8 cellular contexts compared by ENCODE assay signal in genomic region chr16:10964039-10964890, GRCh38. TPM values are rescaled to one million over a fixed set of nuclear protein-coding genes. Genes with fewer than 3 reads are reported as not detected.
DNase-seq lines count a peak whose midpoint lies in the region; ATAC-seq and TF ChIP-seq lines count a peak whose summit lies in the region.

No MANE protein-coding gene starts in this region.

- H3K36me3 ChIP-seq in HEK293 (ENCODE audit: control insufficient read depth in 2 of 2, insufficient read depth in 1 of 2, low read length in 2 of 2) (peaks cover 0 to 52% of the 10 kb centered on the region in 2 experiments; a peak in 2 of 3 replicates), right atrium auricular region (peaks cover 14% of the 10 kb centered on the region), sigmoid colon (peaks cover 0 to 15% (median 10%) of the 10 kb centered on the region in 4 donors)

- TF ChIP-seq CTCF in HEK293 (tag by site-specific recombination; IDR thresholded peaks at IDR 0.05) (peak; percentile 84), right atrium auricular region (IDR thresholded peaks at IDR 0.05) (peak; percentile 94 to 96), sigmoid colon (IDR thresholded peaks at IDR 0.05) (peak; percentile 91 to 95 (median 94))

- no peaks in the 10 kb centered on the region for H3K27me3 ChIP-seq in right atrium auricular region
- no peaks in the 10 kb centered on the region for H3K27me3 ChIP-seq in sigmoid colon

- no peak for TF ChIP-seq POLR2A in sigmoid colon (IDR thresholded peaks at IDR 0.05)

- DNase-seq in DMS53 treated with DMSO at 0.1 percent for 48 hours (lab: John Stamatoyannopoulos, UW; ENCODE audit: unreplicated experiment) (peak; percentile 61), NCI-H1694 (lab: John Stamatoyannopoulos, UW) (peak; percentile 62), T-helper 22 cell (ENCODE audit: low read depth) (peak; percentile 67), amniotic stem cell (lab: John Stamatoyannopoulos, UW) (peak; percentile 67), right atrium auricular region (ENCODE audit: low spot score) (peak; percentile 85), sigmoid colon (peak; percentile 89)

- no peak overlapping the region for H3K27ac ChIP-seq in HEK293 (ENCODE audit: extremely low read depth, low read depth, low read length)
- H3K27ac ChIP-seq in right atrium auricular region, result peak overlapping the region; percentile 22 to 55
- peak overlapping the region; percentile 10 to 71 (median 37) for H3K27ac ChIP-seq in sigmoid colon

- ATAC-seq in GM21381 (IDR thresholded peaks at IDR 0.05; ENCODE audit: unreplicated experiment), result no peak

- H3K4me1 ChIP-seq in HEK293 (ENCODE audit: control insufficient read depth, insufficient read depth, low read length), result no peaks in the 10 kb centered on the region
- peaks cover 0 to 24% of the 10 kb centered on the region in 2 donors for H3K4me1 ChIP-seq in right atrium auricular region
- peaks cover 0 to 25% (median 17%) of the 10 kb centered on the region in 4 donors for H3K4me1 ChIP-seq in sigmoid colon

- intact Hi-C loops in sigmoid colon (cut with DNase I), result loop anchor here (1.0 to 10.0 kb wide), 3 partner anchors 392 to 831 kb away; partner anchors contain the start of genes SNN and ZC3H7A

- 34 to 39% methylated on average over 20 of the region's 20 CpGs for WGBS in sigmoid colon, 2 donors

- no peaks in the 10 kb centered on the region for H3K9me3 ChIP-seq in HEK293 (ENCODE audit: control insufficient read depth, insufficient read depth, low read depth, low read length)
- H3K9me3 ChIP-seq in right atrium auricular region, result no peaks in the 10 kb centered on the region
- H3K9me3 ChIP-seq in sigmoid colon, result no peaks in the 10 kb centered on the region

- CTCF ChIA-PET in HEK293 (lab: Yijun Ruan, JAX), result interaction anchor here (0.6 to 8.2 kb wide), 44 partner anchors 9 to 750 kb away, joined by 3 to 72 read pairs (median 4); partner anchors contain the start of gene SOCS1

- no peak for TF ChIP-seq EP300 in sigmoid colon (IDR thresholded peaks at IDR 0.05)

- H3K4me3 ChIP-seq in HEK293 (ENCODE audit: low read depth, low read length) (no peak overlapping the region), right atrium auricular region (no peak overlapping the region), sigmoid colon (no peak overlapping the region)

- POLR2A ChIA-PET in HEK293 (lab: Yijun Ruan, JAX), result interaction anchor here (0.5 to 3.1 kb wide), 2 partner anchors 126 to 292 kb away, joined by 6 to 13 read pairs; partner anchors contain the start of gene SOCS1

TF ChIP-seq in HEK293, 187 proteins besides CTCF, POLR2A, EP300 and RAD21 (continues in another document):
- TF ChIP-seq ZNF2 (tag by site-specific recombination; IDR thresholded peaks at IDR 0.05), result peak; percentile 92
- no peak for TF ChIP-seq ZNF223 (tag by site-specific recombination; IDR thresholded peaks at IDR 0.05)
- TF ChIP-seq, protein P1, sequence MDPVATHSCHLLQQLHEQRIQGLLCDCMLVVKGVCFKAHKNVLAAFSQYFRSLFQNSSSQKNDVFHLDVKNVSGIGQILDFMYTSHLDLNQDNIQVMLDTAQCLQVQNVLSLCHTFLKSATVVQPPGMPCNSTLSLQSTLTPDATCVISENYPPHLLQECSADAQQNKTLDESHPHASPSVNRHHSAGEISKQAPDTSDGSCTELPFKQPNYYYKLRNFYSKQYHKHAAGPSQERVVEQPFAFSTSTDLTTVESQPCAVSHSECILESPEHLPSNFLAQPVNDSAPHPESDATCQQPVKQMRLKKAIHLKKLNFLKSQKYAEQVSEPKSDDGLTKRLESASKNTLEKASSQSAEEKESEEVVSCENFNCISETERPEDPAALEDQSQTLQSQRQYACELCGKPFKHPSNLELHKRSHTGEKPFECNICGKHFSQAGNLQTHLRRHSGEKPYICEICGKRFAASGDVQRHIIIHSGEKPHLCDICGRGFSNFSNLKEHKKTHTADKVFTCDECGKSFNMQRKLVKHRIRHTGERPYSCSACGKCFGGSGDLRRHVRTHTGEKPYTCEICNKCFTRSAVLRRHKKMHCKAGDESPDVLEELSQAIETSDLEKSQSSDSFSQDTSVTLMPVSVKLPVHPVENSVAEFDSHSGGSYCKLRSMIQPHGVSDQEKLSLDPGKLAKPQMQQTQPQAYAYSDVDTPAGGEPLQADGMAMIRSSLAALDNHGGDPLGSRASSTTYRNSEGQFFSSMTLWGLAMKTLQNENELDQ (tag by site-specific recombination; IDR thresholded peaks at IDR 0.05; ENCODE audit: low read depth), result no peak
- peak; percentile 86 for TF ChIP-seq PRDM1 (tag by site-specific recombination; IDR thresholded peaks at IDR 0.05)
- TF ChIP-seq ZEB2 (tag by site-specific recombination; IDR thresholded peaks at IDR 0.05), result no peak
- 0 out of 2 replicates have a peak, but pooled peaks have one; percentile 13 for TF ChIP-seq ZBTB17 (tag by site-specific recombination; IDR thresholded peaks at IDR 0.05)
- TF ChIP-seq, protein P2, sequence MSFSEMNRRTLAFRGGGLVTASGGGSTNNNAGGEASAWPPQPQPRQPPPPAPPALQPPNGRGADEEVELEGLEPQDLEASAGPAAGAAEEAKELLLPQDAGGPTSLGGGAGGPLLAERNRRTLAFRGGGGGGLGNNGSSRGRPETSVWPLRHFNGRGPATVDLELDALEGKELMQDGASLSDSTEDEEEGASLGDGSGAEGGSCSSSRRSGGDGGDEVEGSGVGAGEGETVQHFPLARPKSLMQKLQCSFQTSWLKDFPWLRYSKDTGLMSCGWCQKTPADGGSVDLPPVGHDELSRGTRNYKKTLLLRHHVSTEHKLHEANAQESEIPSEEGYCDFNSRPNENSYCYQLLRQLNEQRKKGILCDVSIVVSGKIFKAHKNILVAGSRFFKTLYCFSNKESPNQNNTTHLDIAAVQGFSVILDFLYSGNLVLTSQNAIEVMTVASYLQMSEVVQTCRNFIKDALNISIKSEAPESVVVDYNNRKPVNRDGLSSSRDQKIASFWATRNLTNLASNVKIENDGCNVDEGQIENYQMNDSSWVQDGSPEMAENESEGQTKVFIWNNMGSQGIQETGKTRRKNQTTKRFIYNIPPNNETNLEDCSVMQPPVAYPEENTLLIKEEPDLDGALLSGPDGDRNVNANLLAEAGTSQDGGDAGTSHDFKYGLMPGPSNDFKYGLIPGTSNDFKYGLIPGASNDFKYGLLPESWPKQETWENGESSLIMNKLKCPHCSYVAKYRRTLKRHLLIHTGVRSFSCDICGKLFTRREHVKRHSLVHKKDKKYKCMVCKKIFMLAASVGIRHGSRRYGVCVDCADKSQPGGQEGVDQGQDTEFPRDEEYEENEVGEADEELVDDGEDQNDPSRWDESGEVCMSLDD (tag by site-specific recombination; IDR thresholded peaks at IDR 0.05), result no peak
- TF ChIP-seq ZNF600 (tag by site-specific recombination; IDR thresholded peaks at IDR 0.05), result 0 out of 2 replicates have a peak, but pooled peaks have one; percentile 14
- TF ChIP-seq ZNF335 (tag by site-specific recombination; conservative IDR thresholded peaks at IDR 0.05), result no peak
- TF ChIP-seq ZFP41 (tag by site-specific recombination; IDR thresholded peaks at IDR 0.05; ENCODE audit: borderline replicate concordance), result no peak
- TF ChIP-seq, protein P3, sequence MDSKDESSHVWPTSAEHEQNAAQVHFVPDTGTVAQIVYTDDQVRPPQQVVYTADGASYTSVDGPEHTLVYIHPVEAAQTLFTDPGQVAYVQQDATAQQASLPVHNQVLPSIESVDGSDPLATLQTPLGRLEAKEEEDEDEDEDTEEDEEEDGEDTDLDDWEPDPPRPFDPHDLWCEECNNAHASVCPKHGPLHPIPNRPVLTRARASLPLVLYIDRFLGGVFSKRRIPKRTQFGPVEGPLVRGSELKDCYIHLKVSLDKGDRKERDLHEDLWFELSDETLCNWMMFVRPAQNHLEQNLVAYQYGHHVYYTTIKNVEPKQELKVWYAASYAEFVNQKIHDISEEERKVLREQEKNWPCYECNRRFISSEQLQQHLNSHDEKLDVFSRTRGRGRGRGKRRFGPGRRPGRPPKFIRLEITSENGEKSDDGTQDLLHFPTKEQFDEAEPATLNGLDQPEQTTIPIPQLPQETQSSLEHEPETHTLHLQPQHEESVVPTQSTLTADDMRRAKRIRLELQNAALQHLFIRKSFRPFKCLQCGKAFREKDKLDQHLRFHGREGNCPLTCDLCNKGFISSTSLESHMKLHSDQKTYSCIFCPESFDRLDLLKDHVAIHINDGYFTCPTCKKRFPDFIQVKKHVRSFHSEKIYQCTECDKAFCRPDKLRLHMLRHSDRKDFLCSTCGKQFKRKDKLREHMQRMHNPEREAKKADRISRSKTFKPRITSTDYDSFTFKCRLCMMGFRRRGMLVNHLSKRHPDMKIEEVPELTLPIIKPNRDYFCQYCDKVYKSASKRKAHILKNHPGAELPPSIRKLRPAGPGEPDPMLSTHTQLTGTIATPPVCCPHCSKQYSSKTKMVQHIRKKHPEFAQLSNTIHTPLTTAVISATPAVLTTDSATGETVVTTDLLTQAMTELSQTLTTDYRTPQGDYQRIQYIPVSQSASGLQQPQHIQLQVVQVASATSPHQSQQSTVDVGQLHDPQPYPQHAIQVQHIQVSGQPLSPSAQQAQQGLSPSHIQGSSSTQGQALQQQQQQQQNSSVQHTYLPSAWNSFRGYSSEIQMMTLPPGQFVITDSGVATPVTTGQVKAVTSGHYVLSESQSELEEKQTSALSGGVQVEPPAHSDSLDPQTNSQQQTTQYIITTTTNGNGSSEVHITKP (tag by site-specific recombination; IDR thresholded peaks at IDR 0.05), result no peak
- TF ChIP-seq ZNF202 (tag by site-specific recombination; IDR thresholded peaks at IDR 0.05; ENCODE audit: borderline replicate concordance), result no peak
- peak; percentile 51; the same call in 1 of the 2 replicates for TF ChIP-seq IKZF3 (tag by site-specific recombination; IDR thresholded peaks at IDR 0.05)
- peak; percentile 96 for TF ChIP-seq ZNF654 (tag by site-specific recombination; IDR thresholded peaks at IDR 0.05; ENCODE audit: low read depth)
- no peak for TF ChIP-seq ZNF529 (tag by site-specific recombination; IDR thresholded peaks at IDR 0.05; ENCODE audit: insufficient replicate concordance)
- no peak for TF ChIP-seq ZBTB6 (tag by site-specific recombination; IDR thresholded peaks at IDR 0.05)

RNA-seq across cellular contexts. Expression of gene CLEC16A, which starts 19.9 kb away (rescaled TPM):
- 10 to 100 TPM; 24.1 to 49.0 TPM for total RNA-seq in right atrium auricular region
- 10 to 100 TPM; 21.3 to 35.2 (median 29.5) TPM for total RNA-seq in sigmoid colon
- polyA plus RNA-seq in sigmoid colon, result 10 to 100 TPM in 2 of 3 donors, 1 to 10 TPM in 1; 9.6 to 24.6 (median 10.6) TPM

RNA-seq across cellular contexts. Expression of gene DEXI, which starts 22.0 kb away (rescaled TPM):
- 100 to 1,000 TPM; 129 to 164 TPM for total RNA-seq in right atrium auricular region
- total RNA-seq in sigmoid colon, result 10 to 100 TPM; 55.0 to 99.9 (median 77.4) TPM
- 10 to 100 TPM; 13.9 to 24.7 (median 18.6) TPM for polyA plus RNA-seq in sigmoid colon
